ENCODE assay signal across 8 cellular contexts in the genomic region with DNA sequence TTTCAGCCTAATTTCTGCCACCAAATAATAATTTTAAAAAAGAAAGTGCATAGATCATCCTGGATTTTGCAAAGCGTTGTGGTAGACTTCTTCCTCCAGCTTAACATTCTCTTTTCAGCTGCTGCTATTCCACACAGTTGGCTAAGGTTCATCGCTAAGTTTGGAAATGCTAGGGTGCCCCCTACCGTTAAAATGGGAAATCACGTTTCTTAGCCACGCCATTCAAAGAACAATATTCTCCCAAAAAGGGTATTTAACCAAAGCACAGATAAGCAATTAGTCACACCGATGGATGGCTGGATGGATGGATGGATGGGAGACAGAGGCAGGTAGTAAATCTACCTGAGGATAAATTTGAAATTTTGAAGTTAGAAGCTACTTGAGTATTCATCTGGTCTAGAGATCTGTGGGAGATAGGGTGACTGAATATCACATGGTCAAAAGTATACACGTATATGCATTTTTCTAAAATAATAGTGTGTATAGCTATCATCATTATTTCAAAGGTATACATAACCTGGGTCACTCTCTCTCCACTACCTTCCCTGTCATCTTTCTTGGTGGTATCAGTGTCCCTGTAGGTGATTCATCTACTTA.
DNase-seq lines count a peak whose midpoint lies in the region; ATAC-seq and TF ChIP-seq lines count a peak whose summit lies in the region.

No MANE protein-coding gene starts in this region.

- POLR2A ChIA-PET in activated CD4-positive, alpha-beta memory T cell treated with anti-CD3 and anti-CD28 coated beads, Interleukin-2, amount 10 ng/mL, durations not matched to agents 7 days and 5 days (lab: Charles Lee): no interaction called here

- DNase-seq in CMK (ENCODE audit: low read depth) (peak; percentile 18), NCI-H2227 treated with DMSO at 0.1 percent for 48 hours (lab: John Stamatoyannopoulos, UW) (peak; percentile 38), fibroblast of pulmonary artery (ENCODE audit: low read depth) (peak; percentile 78)
- peak; percentile 22 for DNase-seq in activated CD4-positive, alpha-beta memory T cell treated with anti-CD3 and anti-CD28 coated beads, Interleukin-2, amount 10 ng/mL, durations not matched to agents 7 days and 5 days
- no peak for DNase-seq in activated CD4-positive, CD25-positive, alpha-beta regulatory T cell (lab: John Stamatoyannopoulos, UW)

- H3K36me3 ChIP-seq in neutrophil: no peaks in the 10 kb centered on the region

- H3K27me3 ChIP-seq in neutrophil: no peaks in the 10 kb centered on the region

- H3K27ac ChIP-seq in neutrophil: no peak overlapping the region

- H3K4me1 Mint-ChIP-seq in activated CD4-positive, alpha-beta memory T cell treated with anti-CD3 and anti-CD28 coated beads, Interleukin-2, amount 10 ng/mL, durations not matched to agents 7 days and 5 days: no peaks in the 10 kb centered on the region

- CTCF ChIA-PET in activated CD4-positive, alpha-beta memory T cell treated with anti-CD3 and anti-CD28 coated beads, Interleukin-2, amount 10 ng/mL, durations not matched to agents 7 days and 5 days (lab: Charles Lee): interaction anchor here (0.8 to 3.3 kb wide), 9 partner anchors 9 to 802 kb away, joined by 3 to 32 read pairs (median 4); no protein-coding TSS in a partner anchor

- peak; percentile 81 for ATAC-seq in GM18873 (IDR thresholded peaks at IDR 0.05; ENCODE audit: low FRiP score, unreplicated experiment)
- ATAC-seq in HG03066 (IDR thresholded peaks at IDR 0.05; ENCODE audit: low read depth, unreplicated experiment): peak; percentile 83

- no peaks in the 10 kb centered on the region for H3K9me3 ChIP-seq in neutrophil

- H3K4me3 Mint-ChIP-seq in activated CD4-positive, alpha-beta memory T cell treated with anti-CD3 and anti-CD28 coated beads, Interleukin-2, amount 10 ng/mL, durations not matched to agents 7 days and 5 days: no peak overlapping the region

- peaks cover 12% of the 10 kb centered on the region for H3K27me3 Mint-ChIP-seq in activated CD4-positive, alpha-beta memory T cell treated with anti-CD3 and anti-CD28 coated beads, Interleukin-2, amount 10 ng/mL, durations not matched to agents 7 days and 5 days

- TF ChIP-seq CTCF in fibroblast of pulmonary artery (IDR thresholded peaks at IDR 0.05; ENCODE audit: low read length, missing control alignments) (peak; percentile 82), neutrophil (IDR thresholded peaks at IDR 0.05) (peak; percentile 48)

- H3K4me1 ChIP-seq in neutrophil (ENCODE audit: control insufficient read depth in 1 of 2, insufficient read depth in 1 of 2, low read depth in 1 of 2, low read length in 1 of 2): no peaks in the 10 kb centered on the region

- H3K4me3 ChIP-seq in fibroblast of pulmonary artery (replicated peaks; ENCODE audit: low read depth, low read length) (no peak overlapping the region), neutrophil (ENCODE audit: low read depth in 1 of 2, low read length in 1 of 2) (no peak overlapping the region)

- no peak overlapping the region for H3K27ac Mint-ChIP-seq in activated CD4-positive, alpha-beta memory T cell treated with anti-CD3 and anti-CD28 coated beads, Interleukin-2, amount 10 ng/mL, durations not matched to agents 7 days and 5 days

- H3K36me3 Mint-ChIP-seq in activated CD4-positive, alpha-beta memory T cell treated with anti-CD3 and anti-CD28 coated beads, Interleukin-2, amount 10 ng/mL, durations not matched to agents 7 days and 5 days (ENCODE audit: low read depth): no peaks in the 10 kb centered on the region

- no peaks in the 10 kb centered on the region for H3K9me3 Mint-ChIP-seq in activated CD4-positive, alpha-beta memory T cell treated with anti-CD3 and anti-CD28 coated beads, Interleukin-2, amount 10 ng/mL, durations not matched to agents 7 days and 5 days

Comparison
In these comparisons a context has a peak if more than half of its experiments do, and no peak if none do; other contexts are left out.
1. DNase-seq: peak in CMK (single experiment), NCI-H2227 treated with DMSO at 0.1 percent for 48 hours (single experiment), activated CD4-positive, alpha-beta memory T cell treated with anti-CD3 and anti-CD28 coated beads, Interleukin-2, amount 10 ng/mL, durations not matched to agents 7 days and 5 days (single experiment) and fibroblast of pulmonary artery (single experiment); none in activated CD4-positive, CD25-positive, alpha-beta regulatory T cell (0 of 4).